Comparison of ENCODE assay signal across 15 cellular contexts in genomic region chr2:232170391-232170790, GRCh38.
A peak's percentile ranks its signal among the peaks of the same experiment; 100 is the strongest.
DNase-seq lines count a peak whose midpoint lies in the region; ATAC-seq and TF ChIP-seq lines count a peak whose summit lies in the region.
"Had no signal": no experiment of that assay in that cellular context is flagged by ENCODE, and none has a peak within 500 bp of the region (broad histone marks: within the 10 kb centered on the region; RNA-seq: fewer than 3 reads in every experiment).

No MANE protein-coding gene starts in this region.

- H3K4me3 ChIP-seq in CD8-positive, alpha-beta T cell (ENCODE audit: low read depth, low read length), result no peak overlapping the region
- H3K4me3 ChIP-seq in MM.1S (ENCODE audit: low read length) (no peak overlapping the region), parathyroid adenoma (ENCODE audit: low read depth, low read length) (no peak overlapping the region), WERI-Rb-1 (ENCODE audit: low read depth, low read length) (no peak overlapping the region)
- H3K4me3 ChIP-seq: SJCRH30 had no signal

- no peaks in the 10 kb centered on the region for H3K27me3 ChIP-seq in CD8-positive, alpha-beta T cell (ENCODE audit: insufficient read depth, low read length)
- no peaks in the 10 kb centered on the region for H3K27me3 ChIP-seq in MM.1S (replicated peaks; ENCODE audit: insufficient read depth, low read length)
- no peaks in the 10 kb centered on the region for H3K27me3 ChIP-seq in parathyroid adenoma (ENCODE audit: control insufficient read depth, insufficient read depth, low read length)
- H3K27me3 ChIP-seq in WERI-Rb-1 (ENCODE audit: insufficient read depth, low read depth, severe bottlenecking), result no peaks in the 10 kb centered on the region
- H3K27me3 ChIP-seq: SJCRH30 had no signal

- H2AFZ ChIP-seq in MM.1S (ENCODE audit: low read length) (no peak overlapping the region), parathyroid adenoma (no peak overlapping the region)

- 0 out of 2 replicates have a peak, but pooled peaks cover 3% of the 10 kb centered on the region for H3K79me2 ChIP-seq in MM.1S (ENCODE audit: low read length)
- no peaks in the 10 kb centered on the region for H3K79me2 ChIP-seq in parathyroid adenoma

- peak overlapping the region; percentile 31; the same call in 1 of the 2 replicates for H3K4me2 ChIP-seq in MM.1S (ENCODE audit: low read depth, low read length)
- peak overlapping the region; percentile 7 for H3K4me2 ChIP-seq in parathyroid adenoma (ENCODE audit: low read length)

- intact Hi-C loops in CD8-positive, alpha-beta T cell (cut with DNase I, micrococcal nuclease), result no loop called here

- CTCF ChIA-PET in CD8-positive, alpha-beta T cell (lab: Charles Lee), result interaction anchor here (1.4 kb wide), 1 partner anchor 60 kb away, joined by 4 read pairs; no protein-coding TSS in a partner anchor

- H3K9me2 ChIP-seq in MM.1S (replicated peaks; ENCODE audit: insufficient read depth, low read length), result no peaks in the 10 kb centered on the region

- no peaks in the 10 kb centered on the region for H3K4me1 ChIP-seq in CD8-positive, alpha-beta T cell (ENCODE audit: insufficient read depth, low read length)
- H3K4me1 ChIP-seq in MM.1S (ENCODE audit: low read length) (peaks cover 42% of the 10 kb centered on the region), parathyroid adenoma (peaks cover 21% of the 10 kb centered on the region)
- H3K4me1 ChIP-seq: SJCRH30 had no signal

- peaks cover 17% of the 10 kb centered on the region for H3K36me3 Mint-ChIP-seq in CD8-positive, alpha-beta T cell
- peaks cover 6% of the 10 kb centered on the region for H3K36me3 Mint-ChIP-seq in chondrocyte (ENCODE audit: low read depth)

- H3K9me3 Mint-ChIP-seq in CD8-positive, alpha-beta T cell, result peaks cover 3% of the 10 kb centered on the region
- H3K9me3 Mint-ChIP-seq in chondrocyte (ENCODE audit: low read depth), result peaks cover 6% of the 10 kb centered on the region

- H4K20me1 ChIP-seq in MM.1S (ENCODE audit: insufficient read depth, low read length), result no peaks in the 10 kb centered on the region

- peaks cover 4% of the 10 kb centered on the region for H3K4me1 Mint-ChIP-seq in CD8-positive, alpha-beta T cell (ENCODE audit: low read depth)
- H3K4me1 Mint-ChIP-seq in chondrocyte (ENCODE audit: low read depth), result peaks cover 6% of the 10 kb centered on the region

- H3F3A ChIP-seq in MM.1S (ENCODE audit: insufficient read depth, low read length), result no peaks in the 10 kb centered on the region; the same call in 1 of the 2 replicates

- H3K27ac Mint-ChIP-seq in CD8-positive, alpha-beta T cell, result peak overlapping the region; percentile 32
- H3K27ac Mint-ChIP-seq in chondrocyte (ENCODE audit: unreplicated experiment), result no peak overlapping the region

- TF ChIP-seq CTCF in CD8-positive, alpha-beta T cell (IDR thresholded peaks at IDR 0.05), result no peak
- TF ChIP-seq CTCF in MM.1S (IDR thresholded peaks at IDR 0.05; ENCODE audit: low read length) (no peak), parathyroid adenoma (IDR thresholded peaks at IDR 0.05) (no peak), chondrocyte (IDR thresholded peaks at IDR 0.05) (no peak), WERI-Rb-1 (IDR thresholded peaks at IDR 0.05; ENCODE audit: low read depth, low read length) (no peak)

- H3K36me3 ChIP-seq in CD8-positive, alpha-beta T cell (ENCODE audit: insufficient read depth, low read length), result no peaks in the 10 kb centered on the region
- H3K36me3 ChIP-seq in MM.1S (replicated peaks; ENCODE audit: insufficient read depth, low read length) (no peaks in the 10 kb centered on the region), parathyroid adenoma (ENCODE audit: control insufficient read depth, insufficient read depth, low read length) (no peaks in the 10 kb centered on the region), WERI-Rb-1 (no peaks in the 10 kb centered on the region; the same call in 1 of the 2 replicates)

- POLR2A ChIA-PET in CD8-positive, alpha-beta T cell (lab: Charles Lee), result no interaction called here

- no peaks in the 10 kb centered on the region for H3K27me3 Mint-ChIP-seq in CD8-positive, alpha-beta T cell (ENCODE audit: low read depth)
- H3K27me3 Mint-ChIP-seq in chondrocyte (ENCODE audit: low read depth), result no peaks in the 10 kb centered on the region
- H3K27me3 Mint-ChIP-seq: CD4-positive, CD25-positive, alpha-beta regulatory T cell had no signal

- H3K4me3 Mint-ChIP-seq in CD8-positive, alpha-beta T cell, result no peak overlapping the region
- H3K4me3 Mint-ChIP-seq in chondrocyte (ENCODE audit: unreplicated experiment), result no peak overlapping the region
- H3K4me3 Mint-ChIP-seq: CD4-positive, CD25-positive, alpha-beta regulatory T cell had no signal

- no peak for DNase-seq in CD8-positive, alpha-beta T cell
- no peak for DNase-seq in MM.1S
- DNase-seq in dermis microvascular lymphatic vessel endothelial cell (ENCODE audit: low read depth in 2 of 2), result peak; percentile 51 to 87
- DNase-seq in chondrocyte (ENCODE audit: low spot score), result no peak
- DNase-seq in WERI-Rb-1, result no peak
- DNase-seq: CD4-positive, CD25-positive, alpha-beta regulatory T cell; H7; NCI-H187; NCI-H226; NCI-H69; NK-92 treated with Interleukin-12 subunit alpha and Interleukin-12 subunit beta, amount 100 ng/mL, for 24 hours; RPMI8226; SJCRH30 had no signal

- H3K9me3 ChIP-seq in CD8-positive, alpha-beta T cell (ENCODE audit: low read length), result no peaks in the 10 kb centered on the region
- H3K9me3 ChIP-seq in MM.1S (replicated peaks; ENCODE audit: insufficient read depth, low read length) (no peaks in the 10 kb centered on the region), parathyroid adenoma (ENCODE audit: control insufficient read depth, low read length) (no peaks in the 10 kb centered on the region), WERI-Rb-1 (ENCODE audit: severe bottlenecking) (no peaks in the 10 kb centered on the region)

- no peak overlapping the region for H3K27ac ChIP-seq in CD8-positive, alpha-beta T cell (ENCODE audit: low read depth, low read length)
- no peak overlapping the region for H3K27ac ChIP-seq in MM.1S (ENCODE audit: low read length)
- H3K27ac ChIP-seq in parathyroid adenoma, result peak overlapping the region; percentile 82
- H3K27ac ChIP-seq in WERI-Rb-1, result no peak overlapping the region
- H3K27ac ChIP-seq: SJCRH30 had no signal

- ATAC-seq in CD8-positive, alpha-beta T cell, result no peak
- ATAC-seq in GM21515 (IDR thresholded peaks at IDR 0.05; ENCODE audit: unreplicated experiment), result no peak

- H3K9ac ChIP-seq in MM.1S (ENCODE audit: low read length) (no peak overlapping the region), parathyroid adenoma (no peak overlapping the region)

Comparison
In these comparisons a context has a peak if more than half of its experiments do, and no peak if none do; other contexts are left out.
1. DNase-seq: peak in dermis microvascular lymphatic vessel endothelial cell (2 of 2); none in CD8-positive, alpha-beta T cell (0 of 7), MM.1S (single experiment), chondrocyte (single experiment) and WERI-Rb-1 (single experiment).